ENCODE assay signal across 8 cellular contexts in genomic region chr11:46917109-46918086, GRCh38. TPM values are rescaled to one million over a fixed set of nuclear protein-coding genes. Genes with fewer than 3 reads are reported as not detected.
DNase-seq lines count a peak whose midpoint lies in the region; ATAC-seq lines count a peak whose summit lies in the region.

No MANE protein-coding gene starts in this region.

- H3K4me3 ChIP-seq in iPS-18a (ENCODE audit: low read length), result peak overlapping the region; percentile 83

- peak; percentile 24 for DNase-seq in HK-2 (ENCODE audit: unreplicated experiment)
- DNase-seq in activated T-cell treated with anti-CD3 and anti-CD28 coated beads, Interleukin-2, amount 50 U/mL, for 4 hours, result no peak
- DNase-seq in stimulated activated naive B cell treated with anti-CD40 and anti-IgM and Interleukin-4, amounts not matched to agents 10 μg/mL and 1 μg/mL and 100 μg/mL, for 72 hours, result no peak
- DNase-seq in COLO829 (ENCODE audit: low spot score), result no peak
- DNase-seq in superior temporal gyrus (ENCODE audit: extremely low spot score), result no peak
- DNase-seq in NCI-H146 treated with DMSO at 0.1 percent for 48 hours (lab: John Stamatoyannopoulos, UW; ENCODE audit: unreplicated experiment), result no peak

- peaks cover 39% of the 10 kb centered on the region for H3K27me3 ChIP-seq in iPS-18a (ENCODE audit: control insufficient read depth, insufficient read depth, low read length)

- H3K27ac Mint-ChIP-seq in stimulated activated naive B cell treated with anti-CD40 and anti-IgM and Interleukin-4, amounts not matched to agents 10 μg/mL and 1 μg/mL and 100 μg/mL, for 72 hours, result peak overlapping the region; percentile 59

- peak overlapping the region; percentile 54 for H3K9ac ChIP-seq in iPS-18a (ENCODE audit: low read length)

- H3K4me1 ChIP-seq in iPS-18a (ENCODE audit: control insufficient read depth, low read depth, low read length), result peaks cover 39% of the 10 kb centered on the region

- no peaks in the 10 kb centered on the region for H3K9me3 ChIP-seq in iPS-18a (ENCODE audit: control insufficient read depth, low read depth, low read length)

- no peaks in the 10 kb centered on the region for H3K9me3 Mint-ChIP-seq in activated T-cell treated with anti-CD3 and anti-CD28 coated beads, Interleukin-2, amount 50 U/mL, for 4 hours
- H3K9me3 Mint-ChIP-seq in stimulated activated naive B cell treated with anti-CD40 and anti-IgM and Interleukin-4, amounts not matched to agents 10 μg/mL and 1 μg/mL and 100 μg/mL, for 72 hours, result no peaks in the 10 kb centered on the region

- H3K4me1 Mint-ChIP-seq in activated T-cell treated with anti-CD3 and anti-CD28 coated beads, Interleukin-2, amount 50 U/mL, for 4 hours (ENCODE audit: low read depth), result peaks cover 25% of the 10 kb centered on the region
- H3K4me1 Mint-ChIP-seq in stimulated activated naive B cell treated with anti-CD40 and anti-IgM and Interleukin-4, amounts not matched to agents 10 μg/mL and 1 μg/mL and 100 μg/mL, for 72 hours, result peaks cover 23 to 37% of the 10 kb centered on the region in 2 donors

- no peaks in the 10 kb centered on the region for H3K36me3 Mint-ChIP-seq in activated T-cell treated with anti-CD3 and anti-CD28 coated beads, Interleukin-2, amount 50 U/mL, for 4 hours (ENCODE audit: insufficient read depth)
- no peaks in the 10 kb centered on the region for H3K36me3 Mint-ChIP-seq in stimulated activated naive B cell treated with anti-CD40 and anti-IgM and Interleukin-4, amounts not matched to agents 10 μg/mL and 1 μg/mL and 100 μg/mL, for 72 hours

- H3K4me3 Mint-ChIP-seq in activated T-cell treated with anti-CD3 and anti-CD28 coated beads, Interleukin-2, amount 50 U/mL, for 4 hours, result peak overlapping the region; percentile 78
- H3K4me3 Mint-ChIP-seq in stimulated activated naive B cell treated with anti-CD40 and anti-IgM and Interleukin-4, amounts not matched to agents 10 μg/mL and 1 μg/mL and 100 μg/mL, for 72 hours, result peak overlapping the region; percentile 81 to 85

- peaks cover 66% of the 10 kb centered on the region for H3K27me3 Mint-ChIP-seq in activated T-cell treated with anti-CD3 and anti-CD28 coated beads, Interleukin-2, amount 50 U/mL, for 4 hours (ENCODE audit: low read depth)
- H3K27me3 Mint-ChIP-seq in stimulated activated naive B cell treated with anti-CD40 and anti-IgM and Interleukin-4, amounts not matched to agents 10 μg/mL and 1 μg/mL and 100 μg/mL, for 72 hours, result peaks cover 54 to 63% of the 10 kb centered on the region in 2 donors

- peak in 1 of 2 donors; percentile 3 for ATAC-seq in activated T-cell treated with anti-CD3 and anti-CD28 coated beads, Interleukin-2, amount 50 U/mL, for 4 hours
- ATAC-seq in stimulated activated naive B cell treated with anti-CD40 and anti-IgM and Interleukin-4, amounts not matched to agents 10 μg/mL and 1 μg/mL and 100 μg/mL, for 72 hours (replicated peaks), result peak; percentile 9 to 13
- no peak for ATAC-seq in HG03097 (IDR thresholded peaks at IDR 0.05; ENCODE audit: low FRiP score, unreplicated experiment)

- no peak overlapping the region for H3K27ac ChIP-seq in iPS-18a (ENCODE audit: low read length)

- H3K36me3 ChIP-seq in iPS-18a (ENCODE audit: control insufficient read depth, low read depth, low read length), result no peaks in the 10 kb centered on the region

RNA-seq across cellular contexts. Expression of gene LRP4, which starts 1.0 kb away (rescaled TPM):
- under 1 TPM; 0.11 to 0.13 (median 0.13) TPM for total RNA-seq in activated T-cell treated with anti-CD3 and anti-CD28 coated beads, Interleukin-2, amount 50 U/mL, for 4 hours

RNA-seq across cellular contexts. Expression of gene CSTPP1, which starts 19.2 kb away (rescaled TPM):
- 10 to 100 TPM; 12.9 to 15.0 (median 14.3) TPM for total RNA-seq in activated T-cell treated with anti-CD3 and anti-CD28 coated beads, Interleukin-2, amount 50 U/mL, for 4 hours
